8 cellular contexts compared by ENCODE assay signal in genomic region chr19:41934849-41935374, GRCh38. TPM values are rescaled to one million over a fixed set of nuclear protein-coding genes. Genes with fewer than 3 reads are reported as not detected.
A peak's percentile ranks its signal among the peaks of the same experiment; 100 is the strongest.
DNase-seq lines count a peak whose midpoint lies in the region; ATAC-seq and TF ChIP-seq lines count a peak whose summit lies in the region.

No MANE protein-coding gene starts in this region.

- peaks cover 2% of the 10 kb centered on the region for H3K4me1 ChIP-seq in lower lobe of right lung

- H3K36me3 ChIP-seq in lower lobe of right lung, result no peaks in the 10 kb centered on the region

- H3K9me3 ChIP-seq in lower lobe of right lung, result no peaks in the 10 kb centered on the region

- ATAC-seq in GM18907 (IDR thresholded peaks at IDR 0.05; ENCODE audit: unreplicated experiment) (peak; percentile 65), lower lobe of right lung (peak; percentile 69 to 85), HG03196 (IDR thresholded peaks at IDR 0.05; ENCODE audit: unreplicated experiment) (no peak)

- H3K27me3 ChIP-seq in lower lobe of right lung (ENCODE audit: low read depth), result peaks cover 42% of the 10 kb centered on the region

- H3K4me3 Mint-ChIP-seq in activated CD4-positive, alpha-beta T cell treated with anti-CD3 and anti-CD28 coated beads, Interleukin-2, amount 10 ng/mL, durations not matched to agents 24 days and 14 days, result peak overlapping the region; percentile 12

- no peak overlapping the region for H3K27ac ChIP-seq in lower lobe of right lung

- peaks cover 40% of the 10 kb centered on the region for H3K4me1 Mint-ChIP-seq in activated CD4-positive, alpha-beta T cell treated with anti-CD3 and anti-CD28 coated beads, Interleukin-2, amount 10 ng/mL, durations not matched to agents 24 days and 14 days

- H3K36me3 Mint-ChIP-seq in activated CD4-positive, alpha-beta T cell treated with anti-CD3 and anti-CD28 coated beads, Interleukin-2, amount 10 ng/mL, durations not matched to agents 24 days and 14 days (ENCODE audit: low read depth), result no peaks in the 10 kb centered on the region

- TF ChIP-seq CTCF in choroid plexus epithelial cell (conservative IDR thresholded peaks at IDR 0.05; ENCODE audit: low read depth, low read length), result peak; percentile 90
- TF ChIP-seq CTCF in lower lobe of right lung (IDR thresholded peaks at IDR 0.05), result peak; percentile 78

- no peaks in the 10 kb centered on the region for H3K9me3 Mint-ChIP-seq in activated CD4-positive, alpha-beta T cell treated with anti-CD3 and anti-CD28 coated beads, Interleukin-2, amount 10 ng/mL, durations not matched to agents 24 days and 14 days

- H3K4me3 ChIP-seq in choroid plexus epithelial cell (ENCODE audit: low read depth, low read length) (no peak overlapping the region), lower lobe of right lung (no peak overlapping the region)

- DNase-seq in AG08396 (ENCODE audit: low spot score) (peak; percentile 87), NCI-H460 (ENCODE audit: extremely low read depth, low read depth) (peak; percentile 62), choroid plexus epithelial cell (ENCODE audit: low read depth) (peak; percentile 59), lower lobe of right lung (peak; percentile 70)
- DNase-seq in activated CD4-positive, alpha-beta T cell treated with anti-CD3 and anti-CD28 coated beads, Interleukin-2, amount 10 ng/mL, durations not matched to agents 24 days and 14 days, result peak; percentile 94
- peak; percentile 62 to 72 for DNase-seq in stimulated activated CD8-positive, alpha-beta memory T cell treated with anti-CD3 and anti-CD28 coated beads, Interleukin-2, amount 100 ng/mL, for 48 hours (ENCODE audit: low read depth in 2 of 2)

- intact Hi-C loops in activated CD4-positive, alpha-beta T cell treated with anti-CD3 and anti-CD28 coated beads, Interleukin-2, amount 10 ng/mL, durations not matched to agents 24 days and 14 days (cut with micrococcal nuclease), result loop anchor here (1.0 kb wide), 1 partner anchor 62 kb away; no protein-coding TSS in a partner anchor
- intact Hi-C loops in lower lobe of right lung (cut with DNase I), result loop anchor here (10.0 kb wide), 1 partner anchor 50 kb away; the partner anchor contains the start of gene ARHGEF1

- peaks cover 22% of the 10 kb centered on the region for H3K27me3 Mint-ChIP-seq in activated CD4-positive, alpha-beta T cell treated with anti-CD3 and anti-CD28 coated beads, Interleukin-2, amount 10 ng/mL, durations not matched to agents 24 days and 14 days

- peak overlapping the region; percentile 70 for H3K27ac Mint-ChIP-seq in activated CD4-positive, alpha-beta T cell treated with anti-CD3 and anti-CD28 coated beads, Interleukin-2, amount 10 ng/mL, durations not matched to agents 24 days and 14 days

RNA-seq across cellular contexts. Expression of gene ERFL, which starts 6.7 kb away (rescaled TPM):
- not detected in 2 replicates for total RNA-seq in NCI-H460 (2014; rRNA removed; shearing (Covaris generic))
- not detected in 2 replicates for polyA plus RNA-seq in NCI-H460 (2014; cell fraction: nucleus; rRNA removed)
- total RNA-seq in activated CD4-positive, alpha-beta T cell treated with anti-CD3 and anti-CD28 coated beads, Interleukin-2, amount 10 ng/mL, durations not matched to agents 24 days and 14 days, result 3.1 and 4.2 TPM in 2 replicates
- total RNA-seq in lower lobe of right lung, result 0.41 TPM

RNA-seq across cellular contexts. Expression of gene RABAC1, which starts 24.2 kb away (rescaled TPM):
- total RNA-seq in NCI-H460 (2014; rRNA removed; shearing (Covaris generic)), result 30.4 and 36.0 TPM in 2 replicates
- polyA plus RNA-seq in NCI-H460 (2014; cell fraction: nucleus; rRNA removed), result 85.0 and 92.3 TPM in 2 replicates
- 37.2 and 41.5 TPM in 2 replicates for total RNA-seq in activated CD4-positive, alpha-beta T cell treated with anti-CD3 and anti-CD28 coated beads, Interleukin-2, amount 10 ng/mL, durations not matched to agents 24 days and 14 days
- 132 TPM for total RNA-seq in lower lobe of right lung

RNA-seq across cellular contexts. Expression of gene ARHGEF1, which starts 51.9 kb away (rescaled TPM):
- 33.2 and 39.6 TPM in 2 replicates for total RNA-seq in NCI-H460 (2014; rRNA removed; shearing (Covaris generic))
- polyA plus RNA-seq in NCI-H460 (2014; cell fraction: nucleus; rRNA removed), result 60.8 and 170 TPM in 2 replicates
- total RNA-seq in activated CD4-positive, alpha-beta T cell treated with anti-CD3 and anti-CD28 coated beads, Interleukin-2, amount 10 ng/mL, durations not matched to agents 24 days and 14 days, result 365 and 378 TPM in 2 replicates
- total RNA-seq in lower lobe of right lung, result 206 TPM

RNA-seq across cellular contexts. Expression of gene CD79A, which starts 57.8 kb away (rescaled TPM):
- not detected in 2 replicates for total RNA-seq in NCI-H460 (2014; rRNA removed; shearing (Covaris generic))
- not detected in 2 replicates for polyA plus RNA-seq in NCI-H460 (2014; cell fraction: nucleus; rRNA removed)
- 2.6 and 2.7 TPM in 2 replicates for total RNA-seq in activated CD4-positive, alpha-beta T cell treated with anti-CD3 and anti-CD28 coated beads, Interleukin-2, amount 10 ng/mL, durations not matched to agents 24 days and 14 days
- 1.2 TPM for total RNA-seq in lower lobe of right lung

RNA-seq across cellular contexts. Expression of gene ATP1A3, which starts 59.1 kb away (rescaled TPM):
- total RNA-seq in NCI-H460 (2014; rRNA removed; shearing (Covaris generic)), result 0.52 TPM in 1 of 2 replicates, not detected in the other
- 0.29 and 0.58 TPM in 2 replicates for polyA plus RNA-seq in NCI-H460 (2014; cell fraction: nucleus; rRNA removed)
- total RNA-seq in activated CD4-positive, alpha-beta T cell treated with anti-CD3 and anti-CD28 coated beads, Interleukin-2, amount 10 ng/mL, durations not matched to agents 24 days and 14 days, result 0.68 and 1.2 TPM in 2 replicates
- total RNA-seq in lower lobe of right lung, result 0.97 TPM
